In the genomic region with DNA sequence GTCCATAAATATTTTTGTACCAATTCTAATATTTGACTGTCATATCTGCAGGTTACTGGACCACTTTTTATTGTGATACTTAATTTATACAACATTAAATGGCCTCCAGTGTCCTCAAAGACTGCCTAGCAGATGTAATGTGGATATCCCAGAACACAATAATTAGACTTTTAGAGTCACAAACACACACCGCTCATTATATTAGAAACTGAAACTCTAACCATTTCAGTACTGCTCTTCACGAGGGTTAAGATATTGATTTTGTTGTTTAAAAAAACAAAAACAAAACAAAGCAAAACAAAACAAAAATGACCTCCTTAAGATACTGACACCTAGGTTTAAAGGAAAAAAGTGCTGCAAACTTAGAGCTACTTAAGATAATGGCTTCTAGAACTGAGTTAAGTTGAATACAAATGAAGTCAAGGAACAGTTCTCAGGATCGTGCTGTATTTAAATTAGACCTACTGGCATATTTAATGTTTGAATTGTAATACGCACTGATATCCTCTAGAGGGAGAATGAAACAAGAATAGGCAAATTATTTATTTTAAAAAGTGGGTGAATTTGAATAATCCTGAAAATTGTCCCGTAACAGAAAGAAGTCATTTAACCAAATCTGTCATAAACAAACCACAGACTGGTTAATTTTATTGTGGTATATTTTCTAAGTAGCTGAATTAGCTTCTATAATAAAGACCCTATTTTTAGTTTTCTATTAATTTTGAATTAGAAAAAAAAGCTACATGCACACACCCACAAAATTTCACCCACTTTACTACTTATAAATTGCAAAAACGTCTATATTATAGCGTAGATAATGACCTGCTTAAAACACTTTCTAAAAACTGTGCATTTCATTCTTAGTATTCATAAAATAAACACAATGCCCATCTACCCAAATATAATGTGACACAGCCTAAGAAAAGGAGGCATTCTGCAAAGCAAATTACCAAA, we compare ENCODE assay signal across 8 cellular contexts.
A peak's percentile ranks its signal among the peaks of the same experiment; 100 is the strongest.
DNase-seq lines count a peak whose midpoint lies in the region; ATAC-seq and TF ChIP-seq lines count a peak whose summit lies in the region.

No MANE protein-coding gene starts in this region.

- H4K20me1 ChIP-seq in mammary epithelial cell (ENCODE audit: insufficient read depth, low read length) = peaks cover 1% of the 10 kb centered on the region

- no peaks in the 10 kb centered on the region for H3K9me3 ChIP-seq in mammary epithelial cell (replicated peaks; ENCODE audit: insufficient read depth, low read length)

- peak overlapping the region; percentile 40 for H3K9ac ChIP-seq in mammary epithelial cell (ENCODE audit: insufficient read depth, low read length)

- 12% methylated on average over 7 of the region's 7 CpGs for WGBS in mammary epithelial cell (ENCODE audit: low coverage, missing lambda C conversion rate)

- H3K27me3 Mint-ChIP-seq in activated CD4-positive, alpha-beta T cell treated with anti-CD3 and anti-CD28 coated beads, Interleukin-2, amount 10 ng/mL, durations not matched to agents 24 days and 14 days = peaks cover 3% of the 10 kb centered on the region
- no peaks in the 10 kb centered on the region for H3K27me3 Mint-ChIP-seq in type B pancreatic cell

- BruUV-seq in mammary epithelial cell (replicated peaks; lab: Mats Ljungman, UMichigan) = no TSS peak

- CTCF ChIA-PET in mammary epithelial cell (lab: Charles Lee; ENCODE audit: low non-redundant PET) = no interaction called here

- in situ Hi-C loops in mammary epithelial cell (cut with MboI; ENCODE audit: low sequenced_read_pairs in 2 of 2) = no loop called here

- H3K27ac Mint-ChIP-seq in activated CD4-positive, alpha-beta T cell treated with anti-CD3 and anti-CD28 coated beads, Interleukin-2, amount 10 ng/mL, durations not matched to agents 24 days and 14 days = no peak overlapping the region
- no peak overlapping the region for H3K27ac Mint-ChIP-seq in type B pancreatic cell

- peak; percentile 70 for ATAC-seq in HG02678 (IDR thresholded peaks at IDR 0.05; ENCODE audit: unreplicated experiment)

- H3K4me1 ChIP-seq in mammary epithelial cell (ENCODE audit: insufficient read depth, low read length) = no peaks in the 10 kb centered on the region

- dilution Hi-C loops in mammary epithelial cell (cut with HindIII; ENCODE audit: low sequenced_read_pairs) = no loop called here

- H2AFZ ChIP-seq in mammary epithelial cell (ENCODE audit: low read depth, low read length) = peak overlapping the region; percentile 82

- no peaks in the 10 kb centered on the region for H3K79me2 ChIP-seq in mammary epithelial cell (ENCODE audit: insufficient read depth, low read length)

- DNase-seq in activated CD4-positive, alpha-beta T cell treated with anti-CD3 and anti-CD28 coated beads, Interleukin-2, amount 10 ng/mL, durations not matched to agents 24 days and 14 days = no peak
- no peak for DNase-seq in activated CD4-positive, alpha-beta T cell treated with anti-CD3 and anti-CD28 coated beads for 4 hours
- DNase-seq in NCI-H748 treated with DMSO at 0.1 percent for 48 hours (lab: John Stamatoyannopoulos, UW) = peak; percentile 31
- peak; percentile 37 for DNase-seq in mammary epithelial cell
- DNase-seq in kidney tubule cell (ENCODE audit: low spot score) = peak; percentile 39
- no peak for DNase-seq in type B pancreatic cell (ENCODE audit: extremely low spot score, unreplicated experiment)
- DNase-seq in stimulated activated CD4-positive, alpha-beta T cell treated with anti-CD3 and anti-CD28 coated beads, Interleukin-4, amount 100 ng/mL, for 4 hours = no peak

- no peaks in the 10 kb centered on the region for H3K27me3 ChIP-seq in mammary epithelial cell (ENCODE audit: insufficient read depth, low read length)

- no peak overlapping the region for H3K27ac ChIP-seq in mammary epithelial cell (ENCODE audit: insufficient read depth, low read depth, low read length)

- peak overlapping the region in 2 of 3 experiments; percentile 38 to 46 for H3K4me3 ChIP-seq in mammary epithelial cell (replicated peaks in 1 of 3; ENCODE audit: insufficient read depth in 1 of 3, low read depth in 2 of 3, low read length in 3 of 3)

- intact Hi-C loops in activated CD4-positive, alpha-beta T cell treated with anti-CD3 and anti-CD28 coated beads, Interleukin-2, amount 10 ng/mL, durations not matched to agents 24 days and 14 days (cut with micrococcal nuclease) = loop anchor here (2.0 to 5.0 kb wide), 4 partner anchors 109 to 1073 kb away; no protein-coding TSS in a partner anchor
- intact Hi-C loops in mammary epithelial cell (cut with micrococcal nuclease) = loop anchor here (2.0 to 5.0 kb wide), 4 partner anchors 195 to 994 kb away; no protein-coding TSS in a partner anchor

- peak overlapping the region; percentile 89 for H3K4me2 ChIP-seq in mammary epithelial cell (ENCODE audit: insufficient read depth, low read depth, low read length)

- peaks cover 5% of the 10 kb centered on the region for H3K4me1 Mint-ChIP-seq in activated CD4-positive, alpha-beta T cell treated with anti-CD3 and anti-CD28 coated beads, Interleukin-2, amount 10 ng/mL, durations not matched to agents 24 days and 14 days
- H3K4me1 Mint-ChIP-seq in type B pancreatic cell (ENCODE audit: unreplicated experiment) = peaks cover 37% of the 10 kb centered on the region

- H3K9me3 Mint-ChIP-seq in activated CD4-positive, alpha-beta T cell treated with anti-CD3 and anti-CD28 coated beads, Interleukin-2, amount 10 ng/mL, durations not matched to agents 24 days and 14 days = no peaks in the 10 kb centered on the region
- H3K9me3 Mint-ChIP-seq in type B pancreatic cell = no peaks in the 10 kb centered on the region

- H3K36me3 Mint-ChIP-seq in activated CD4-positive, alpha-beta T cell treated with anti-CD3 and anti-CD28 coated beads, Interleukin-2, amount 10 ng/mL, durations not matched to agents 24 days and 14 days (ENCODE audit: low read depth) = no peaks in the 10 kb centered on the region
- H3K36me3 Mint-ChIP-seq in type B pancreatic cell = no peaks in the 10 kb centered on the region

- TF ChIP-seq CTCF in mammary epithelial cell (conservative IDR thresholded peaks at IDR 0.05 in 1 of 2, IDR thresholded peaks at IDR 0.05 in 1 of 2; ENCODE audit: extremely low read depth in 1 of 2, insufficient read depth in 1 of 2, low read depth in 1 of 2, low read length in 2 of 2) (peak; percentile 56 to 58), type B pancreatic cell (conservative IDR thresholded peaks at IDR 0.05) (peak; percentile 78)

- H3K36me3 ChIP-seq in mammary epithelial cell (ENCODE audit: insufficient read depth, low read length) = no peaks in the 10 kb centered on the region

- H3K4me3 Mint-ChIP-seq in activated CD4-positive, alpha-beta T cell treated with anti-CD3 and anti-CD28 coated beads, Interleukin-2, amount 10 ng/mL, durations not matched to agents 24 days and 14 days = peak overlapping the region; percentile 74
- peak overlapping the region; percentile 40 for H3K4me3 Mint-ChIP-seq in type B pancreatic cell

Comparison
In these comparisons a context has a peak if more than half of its experiments do, and no peak if none do; other contexts are left out.
1. DNase-seq: peak in NCI-H748 treated with DMSO at 0.1 percent for 48 hours (single experiment), mammary epithelial cell (single experiment) and kidney tubule cell (single experiment); none in activated CD4-positive, alpha-beta T cell treated with anti-CD3 and anti-CD28 coated beads, Interleukin-2, amount 10 ng/mL, durations not matched to agents 24 days and 14 days (single experiment), activated CD4-positive, alpha-beta T cell treated with anti-CD3 and anti-CD28 coated beads for 4 hours (0 of 2), type B pancreatic cell (single experiment) and stimulated activated CD4-positive, alpha-beta T cell treated with anti-CD3 and anti-CD28 coated beads, Interleukin-4, amount 100 ng/mL, for 4 hours (0 of 2).